Comparison of ENCODE assay signal across 1 cellular context in the genomic region with DNA sequence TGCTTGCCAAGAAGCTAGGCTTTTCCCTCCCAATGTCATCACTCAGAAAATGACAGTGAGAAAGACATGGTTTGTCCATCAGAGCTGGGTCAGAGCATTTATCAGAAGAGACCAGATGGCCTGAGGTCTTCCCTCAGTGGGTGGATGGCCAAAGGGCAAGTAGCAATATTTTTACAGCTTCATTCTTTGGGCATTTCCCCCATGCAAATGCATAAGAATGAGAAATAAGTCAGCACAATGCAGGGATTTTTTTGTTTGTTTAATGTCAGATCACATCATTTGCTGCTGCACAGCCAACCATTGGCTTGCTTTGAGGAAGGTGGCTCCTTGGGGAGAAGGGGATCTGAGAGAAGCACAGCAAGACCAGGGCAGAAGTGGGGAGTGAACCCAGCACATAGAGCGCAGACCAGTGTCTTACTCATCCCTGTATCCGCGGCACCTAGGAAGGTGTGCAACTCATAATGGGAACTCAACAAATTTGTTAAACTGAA.
A peak's percentile ranks its signal among the peaks of the same experiment; 100 is the strongest.
TF ChIP-seq lines count a peak whose summit lies in the region.

No MANE protein-coding gene starts in this region.

TF ChIP-seq in GM12878, 131 proteins besides CTCF, POLR2A, EP300 and RAD21 (continued from another document):
- TF ChIP-seq, protein P1, sequence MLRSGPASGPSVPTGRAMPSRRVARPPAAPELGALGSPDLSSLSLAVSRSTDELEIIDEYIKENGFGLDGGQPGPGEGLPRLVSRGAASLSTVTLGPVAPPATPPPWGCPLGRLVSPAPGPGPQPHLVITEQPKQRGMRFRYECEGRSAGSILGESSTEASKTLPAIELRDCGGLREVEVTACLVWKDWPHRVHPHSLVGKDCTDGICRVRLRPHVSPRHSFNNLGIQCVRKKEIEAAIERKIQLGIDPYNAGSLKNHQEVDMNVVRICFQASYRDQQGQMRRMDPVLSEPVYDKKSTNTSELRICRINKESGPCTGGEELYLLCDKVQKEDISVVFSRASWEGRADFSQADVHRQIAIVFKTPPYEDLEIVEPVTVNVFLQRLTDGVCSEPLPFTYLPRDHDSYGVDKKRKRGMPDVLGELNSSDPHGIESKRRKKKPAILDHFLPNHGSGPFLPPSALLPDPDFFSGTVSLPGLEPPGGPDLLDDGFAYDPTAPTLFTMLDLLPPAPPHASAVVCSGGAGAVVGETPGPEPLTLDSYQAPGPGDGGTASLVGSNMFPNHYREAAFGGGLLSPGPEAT (IDR thresholded peaks at IDR 0.05; ENCODE audit: low read depth) = peak; percentile 40; the same call in 1 of the 2 replicates
- TF ChIP-seq, protein P2, sequence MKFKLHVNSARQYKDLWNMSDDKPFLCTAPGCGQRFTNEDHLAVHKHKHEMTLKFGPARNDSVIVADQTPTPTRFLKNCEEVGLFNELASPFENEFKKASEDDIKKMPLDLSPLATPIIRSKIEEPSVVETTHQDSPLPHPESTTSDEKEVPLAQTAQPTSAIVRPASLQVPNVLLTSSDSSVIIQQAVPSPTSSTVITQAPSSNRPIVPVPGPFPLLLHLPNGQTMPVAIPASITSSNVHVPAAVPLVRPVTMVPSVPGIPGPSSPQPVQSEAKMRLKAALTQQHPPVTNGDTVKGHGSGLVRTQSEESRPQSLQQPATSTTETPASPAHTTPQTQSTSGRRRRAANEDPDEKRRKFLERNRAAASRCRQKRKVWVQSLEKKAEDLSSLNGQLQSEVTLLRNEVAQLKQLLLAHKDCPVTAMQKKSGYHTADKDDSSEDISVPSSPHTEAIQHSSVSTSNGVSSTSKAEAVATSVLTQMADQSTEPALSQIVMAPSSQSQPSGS (IDR thresholded peaks at IDR 0.05; ENCODE audit: low read length) = peak; percentile 42; the same call in 1 of the 2 replicates
- TF ChIP-seq HCFC1 (IDR thresholded peaks at IDR 0.05; ENCODE audit: low read length) (no peak), RUNX3 (IDR thresholded peaks at IDR 0.05; ENCODE audit: low read length) (peak; percentile 40), RAD51 (IDR thresholded peaks at IDR 0.05) (no peak), GATAD2B (conservative IDR thresholded peaks at IDR 0.05; ENCODE audit: low read depth) (0 out of 2 replicates have a peak, but pooled peaks have one; percentile 37), TCF12 (IDR thresholded peaks at IDR 0.05; ENCODE audit: low read depth, low read length) (peak; percentile 61; the same call in 1 of the 2 replicates), RB1 (IDR thresholded peaks at IDR 0.05; ENCODE audit: borderline replicate concordance) (no peak), EED (IDR thresholded peaks at IDR 0.05; ENCODE audit: low read depth) (peak; percentile 40; the same call in 1 of the 2 replicates), MYB (IDR thresholded peaks at IDR 0.05; ENCODE audit: borderline replicate concordance, low read depth, low read length) (no peak), DPF2 (IDR thresholded peaks at IDR 0.05) (peak; percentile 64), JUNB (IDR thresholded peaks at IDR 0.05) (peak; percentile 59; the same call in 1 of the 2 replicates), STAT3 (IDR thresholded peaks at IDR 0.05; ENCODE audit: low read depth, low read length) (no peak), PML (IDR thresholded peaks at IDR 0.05; ENCODE audit: low read length) (no peak), IKZF1 (conservative IDR thresholded peaks at IDR 0.05) (peak; percentile 70), ZNF384 (IDR thresholded peaks at IDR 0.05; ENCODE audit: borderline replicate concordance, low read depth, low read length) (peak; percentile 44; the same call in 1 of the 2 replicates), BMI1 (IDR thresholded peaks at IDR 0.05; ENCODE audit: borderline replicate concordance) (no peak), MEF2A (IDR thresholded peaks at IDR 0.05; ENCODE audit: insufficient read depth, low read depth, low read length) (0 out of 2 replicates have a peak, but pooled peaks have one; percentile 3), IRF4 (IDR thresholded peaks at IDR 0.05; ENCODE audit: low read depth, low read length) (peak; percentile 64; the same call in 1 of the 2 replicates), BCL11A (IDR thresholded peaks at IDR 0.05; ENCODE audit: low read depth, low read length) (0 out of 2 replicates have a peak, but pooled peaks have one; percentile 6), TCF7 (IDR thresholded peaks at IDR 0.05; ENCODE audit: borderline replicate concordance) (peak; percentile 49; the same call in 1 of the 2 replicates), FOXK2 (IDR thresholded peaks at IDR 0.05) (no peak), YBX1 (IDR thresholded peaks at IDR 0.05) (no peak), IKZF2 (IDR thresholded peaks at IDR 0.05) (peak; percentile 25 to 41; a peak in 3 of 4 replicates)
- TF ChIP-seq, protein P3, sequence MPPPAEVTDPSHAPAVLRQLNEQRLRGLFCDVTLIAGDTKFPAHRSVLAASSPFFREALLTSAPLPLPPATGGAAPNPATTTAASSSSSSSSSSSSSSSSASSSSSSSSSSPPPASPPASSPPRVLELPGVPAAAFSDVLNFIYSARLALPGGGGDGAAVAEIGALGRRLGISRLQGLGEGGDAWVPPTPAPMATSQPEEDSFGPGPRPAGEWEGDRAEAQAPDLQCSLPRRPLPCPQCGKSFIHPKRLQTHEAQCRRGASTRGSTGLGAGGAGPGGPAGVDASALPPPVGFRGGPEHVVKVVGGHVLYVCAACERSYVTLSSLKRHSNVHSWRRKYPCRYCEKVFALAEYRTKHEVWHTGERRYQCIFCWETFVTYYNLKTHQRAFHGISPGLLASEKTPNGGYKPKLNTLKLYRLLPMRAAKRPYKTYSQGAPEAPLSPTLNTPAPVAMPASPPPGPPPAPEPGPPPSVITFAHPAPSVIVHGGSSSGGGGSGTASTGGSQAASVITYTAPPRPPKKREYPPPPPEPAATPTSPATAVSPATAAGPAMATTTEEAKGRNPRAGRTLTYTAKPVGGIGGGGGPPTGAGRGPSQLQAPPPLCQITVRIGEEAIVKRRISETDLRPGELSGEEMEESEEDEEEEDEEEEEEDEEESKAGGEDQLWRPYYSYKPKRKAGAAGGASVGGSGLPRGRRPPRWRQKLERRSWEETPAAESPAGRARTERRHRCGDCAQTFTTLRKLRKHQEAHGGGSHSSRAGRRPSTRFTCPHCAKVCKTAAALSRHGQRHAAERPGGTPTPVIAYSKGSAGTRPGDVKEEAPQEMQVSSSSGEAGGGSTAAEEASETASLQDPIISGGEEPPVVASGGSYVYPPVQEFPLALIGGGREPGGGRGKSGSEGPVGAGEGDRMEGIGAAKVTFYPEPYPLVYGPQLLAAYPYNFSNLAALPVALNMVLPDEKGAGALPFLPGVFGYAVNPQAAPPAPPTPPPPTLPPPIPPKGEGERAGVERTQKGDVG (CRISPR knock-in tag; IDR thresholded peaks at IDR 0.05) = no peak
- TF ChIP-seq, protein P4, sequence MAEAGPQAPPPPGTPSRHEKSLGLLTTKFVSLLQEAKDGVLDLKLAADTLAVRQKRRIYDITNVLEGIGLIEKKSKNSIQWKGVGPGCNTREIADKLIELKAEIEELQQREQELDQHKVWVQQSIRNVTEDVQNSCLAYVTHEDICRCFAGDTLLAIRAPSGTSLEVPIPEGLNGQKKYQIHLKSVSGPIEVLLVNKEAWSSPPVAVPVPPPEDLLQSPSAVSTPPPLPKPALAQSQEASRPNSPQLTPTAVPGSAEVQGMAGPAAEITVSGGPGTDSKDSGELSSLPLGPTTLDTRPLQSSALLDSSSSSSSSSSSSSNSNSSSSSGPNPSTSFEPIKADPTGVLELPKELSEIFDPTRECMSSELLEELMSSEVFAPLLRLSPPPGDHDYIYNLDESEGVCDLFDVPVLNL (IDR thresholded peaks at IDR 0.05; ENCODE audit: low read depth, low read length) = no peak
- TF ChIP-seq, protein P5, sequence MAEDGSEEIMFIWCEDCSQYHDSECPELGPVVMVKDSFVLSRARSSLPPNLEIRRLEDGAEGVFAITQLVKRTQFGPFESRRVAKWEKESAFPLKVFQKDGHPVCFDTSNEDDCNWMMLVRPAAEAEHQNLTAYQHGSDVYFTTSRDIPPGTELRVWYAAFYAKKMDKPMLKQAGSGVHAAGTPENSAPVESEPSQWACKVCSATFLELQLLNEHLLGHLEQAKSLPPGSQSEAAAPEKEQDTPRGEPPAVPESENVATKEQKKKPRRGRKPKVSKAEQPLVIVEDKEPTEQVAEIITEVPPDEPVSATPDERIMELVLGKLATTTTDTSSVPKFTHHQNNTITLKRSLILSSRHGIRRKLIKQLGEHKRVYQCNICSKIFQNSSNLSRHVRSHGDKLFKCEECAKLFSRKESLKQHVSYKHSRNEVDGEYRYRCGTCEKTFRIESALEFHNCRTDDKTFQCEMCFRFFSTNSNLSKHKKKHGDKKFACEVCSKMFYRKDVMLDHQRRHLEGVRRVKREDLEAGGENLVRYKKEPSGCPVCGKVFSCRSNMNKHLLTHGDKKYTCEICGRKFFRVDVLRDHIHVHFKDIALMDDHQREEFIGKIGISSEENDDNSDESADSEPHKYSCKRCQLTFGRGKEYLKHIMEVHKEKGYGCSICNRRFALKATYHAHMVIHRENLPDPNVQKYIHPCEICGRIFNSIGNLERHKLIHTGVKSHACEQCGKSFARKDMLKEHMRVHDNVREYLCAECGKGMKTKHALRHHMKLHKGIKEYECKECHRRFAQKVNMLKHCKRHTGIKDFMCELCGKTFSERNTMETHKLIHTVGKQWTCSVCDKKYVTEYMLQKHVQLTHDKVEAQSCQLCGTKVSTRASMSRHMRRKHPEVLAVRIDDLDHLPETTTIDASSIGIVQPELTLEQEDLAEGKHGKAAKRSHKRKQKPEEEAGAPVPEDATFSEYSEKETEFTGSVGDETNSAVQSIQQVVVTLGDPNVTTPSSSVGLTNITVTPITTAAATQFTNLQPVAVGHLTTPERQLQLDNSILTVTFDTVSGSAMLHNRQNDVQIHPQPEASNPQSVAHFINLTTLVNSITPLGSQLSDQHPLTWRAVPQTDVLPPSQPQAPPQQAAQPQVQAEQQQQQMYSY (CRISPR knock-in tag; IDR thresholded peaks at IDR 0.05) = no peak
